Comparison of ENCODE assay signal across 29 cellular contexts in genomic region chr4:125827338-125828074, GRCh38.
"Had no signal": no experiment of that assay in that cellular context is flagged by ENCODE, and none has a peak within 500 bp of the region (broad histone marks: within the 10 kb centered on the region; RNA-seq: fewer than 3 reads in every experiment).

No MANE protein-coding gene starts in this region.

- H3K27ac Mint-ChIP-seq: activated B cell treated with CpG ODN at 0.5 μM for 24 hours; activated CD4-positive, alpha-beta memory T cell treated with anti-CD3 and anti-CD28 coated beads for 36 hours; activated naive CD4-positive, alpha-beta T cell treated with anti-CD3 and anti-CD28 coated beads for 36 hours; activated naive CD4-positive, alpha-beta T cell treated with anti-CD3 and anti-CD28 coated beads, Interleukin-2, amount 50 U/mL, for 72 hours; activated T-helper 1 cell treated with anti-CD3 and anti-CD28 coated beads, Interleukin-12 subunit alpha, Interleukin-12 subunit beta, Interleukin-2, Interleukin-4 antibody, amounts not matched to agents 30 ng/mL and 10 ng/mL and 1 ng/mL, durations not matched to agents 14 hours and 24 hours and 36 hours had no signal

- H3K4me1 Mint-ChIP-seq: activated B cell treated with CpG ODN at 0.5 μM for 24 hours had no signal

- H3K27me3 ChIP-seq: brain microvascular endothelial cell had no signal

- H3K4me3 Mint-ChIP-seq: activated B cell treated with CpG ODN at 0.5 μM for 24 hours; activated CD4-positive, alpha-beta memory T cell treated with anti-CD3 and anti-CD28 coated beads for 36 hours; activated naive CD4-positive, alpha-beta T cell treated with anti-CD3 and anti-CD28 coated beads for 36 hours; activated T-cell treated with anti-CD3 and anti-CD28 coated beads, Interleukin-2, amount 50 U/mL, for 4 hours; activated T-helper 1 cell treated with anti-CD3 and anti-CD28 coated beads, Interleukin-12 subunit alpha, Interleukin-12 subunit beta, Interleukin-2, Interleukin-4 antibody, amounts not matched to agents 30 ng/mL and 10 ng/mL and 1 ng/mL, durations not matched to agents 14 hours and 24 hours and 36 hours had no signal

- H3K27ac ChIP-seq: brain microvascular endothelial cell, VCaP had no signal

- DNase-seq: activated B cell treated with CpG ODN at 0.5 μM for 24 hours; activated CD4-positive, alpha-beta memory T cell treated with anti-CD3 and anti-CD28 coated beads for 36 hours; activated CD4-positive, alpha-beta T cell treated with anti-CD3 and anti-CD28 coated beads for 4 hours; activated CD4-positive, alpha-beta T cell treated with anti-CD3 and anti-CD28 coated beads, Interleukin-2, amount 50 U/mL, for 1 hour; activated CD4-positive, CD25-positive, alpha-beta regulatory T cell treated with anti-CD3 and anti-CD28 coated beads, Interleukin-2, amount 50 U/mL, for 72 hours; activated CD8-positive, alpha-beta memory T cell treated with anti-CD3 and anti-CD28 coated beads, Interleukin-2, amount 50 U/mL, for 4 hours; activated gamma-delta T cell treated with Interleukin-2 at 50 U/mL for 16 hours; activated naive CD4-positive, alpha-beta T cell treated with anti-CD3 and anti-CD28 coated beads for 36 hours; activated T-cell treated with anti-CD3 and anti-CD28 coated beads for 4 hours; activated T-cell treated with anti-CD3 and anti-CD28 coated beads, Interleukin-2, amount 50 U/mL, for 4 hours; anterior cingulate cortex; brain microvascular endothelial cell; central memory CD4-positive, alpha-beta T cell; NCI-H1105 treated with DMSO at 0.1 percent for 48 hours; NCI-H1436; NCI-H1694; NCI-H1930; NCI-H2081 treated with DMSO at 0.1 percent for 48 hours; NCI-H345; NCI-H524 treated with DMSO at 0.1 percent for 48 hours; SHP77; SW 1271; T-helper 1 cell; T-helper 2 cell; T-helper 9 cell had no signal

- H3K36me3 Mint-ChIP-seq: activated CD4-positive, alpha-beta memory T cell treated with anti-CD3 and anti-CD28 coated beads for 36 hours; activated naive CD4-positive, alpha-beta T cell treated with anti-CD3 and anti-CD28 coated beads, Interleukin-2, amount 50 U/mL, for 72 hours had no signal

- ATAC-seq: activated naive CD4-positive, alpha-beta T cell treated with anti-CD3 and anti-CD28 coated beads, Interleukin-2, amount 50 U/mL, for 72 hours; activated T-cell treated with anti-CD3 and anti-CD28 coated beads, Interleukin-2, amount 50 U/mL, for 4 hours; Panc1 had no signal

- H3K27me3 Mint-ChIP-seq: activated B cell treated with CpG ODN at 0.5 μM for 24 hours; activated CD4-positive, alpha-beta memory T cell treated with anti-CD3 and anti-CD28 coated beads for 36 hours had no signal

- H3K36me3 ChIP-seq: brain microvascular endothelial cell had no signal
